ENCODE assay signal across 8 cellular contexts in the genomic region with DNA sequence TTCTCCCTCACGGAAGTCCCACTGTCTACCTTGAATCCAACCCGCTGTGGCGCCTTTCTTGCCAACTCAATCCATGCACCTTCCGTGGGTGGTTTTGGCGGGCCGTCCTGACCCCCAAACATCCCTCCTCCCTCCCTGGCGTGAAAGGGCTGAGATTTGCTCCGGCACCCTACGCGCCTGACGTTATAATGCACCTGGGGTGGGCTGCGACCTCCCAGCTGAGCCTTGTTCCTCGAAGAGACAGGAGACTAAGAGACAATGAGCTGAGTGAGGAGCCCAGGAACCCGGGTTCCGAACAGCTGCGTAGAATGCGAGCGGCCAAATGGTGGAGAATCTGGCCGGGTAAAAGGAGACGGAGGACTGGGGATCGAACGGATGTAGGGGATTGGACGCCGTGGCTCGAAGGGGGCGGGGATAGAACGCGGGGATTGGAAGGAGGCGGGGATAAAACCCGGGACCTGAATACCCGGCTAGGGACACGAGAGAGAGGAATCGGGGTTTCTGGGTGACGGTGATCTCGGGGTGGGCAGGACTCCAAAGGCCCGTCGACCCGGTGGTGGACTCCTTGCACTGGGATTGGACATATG. TPM values are rescaled to one million over a fixed set of nuclear protein-coding genes. Genes with fewer than 3 reads are reported as not detected.
A peak's percentile ranks its signal among the peaks of the same experiment; 100 is the strongest.
DNase-seq lines count a peak whose midpoint lies in the region; ATAC-seq, FAIRE-seq and TF ChIP-seq lines count a peak whose summit lies in the region.

CPT1C (plus strand) TSS at position 461 of the 587 bp plus-strand sequence. CDS start 1,137 bp downstream, outside the sequence.

- peaks cover 46% of the 10 kb centered on the region for H3K27me3 Mint-ChIP-seq in activated naive CD4-positive, alpha-beta T cell treated with anti-CD3 and anti-CD28 coated beads, Interleukin-2, amount 10 ng/mL, durations not matched to agents 7 days and 5 days
- H3K27me3 Mint-ChIP-seq in natural killer cell (ENCODE audit: low read depth in 2 of 2): peaks cover 17 to 27% of the 10 kb centered on the region in 2 donors

- peaks cover 35% of the 10 kb centered on the region for H3K4me1 Mint-ChIP-seq in activated naive CD4-positive, alpha-beta T cell treated with anti-CD3 and anti-CD28 coated beads, Interleukin-2, amount 10 ng/mL, durations not matched to agents 7 days and 5 days
- peaks cover 15 to 34% of the 10 kb centered on the region in 2 donors for H3K4me1 Mint-ChIP-seq in natural killer cell

- intact Hi-C loops in natural killer cell (cut with micrococcal nuclease): no loop called here

- no peak within 1 kb of the TSS for H3K27ac Mint-ChIP-seq in activated naive CD4-positive, alpha-beta T cell treated with anti-CD3 and anti-CD28 coated beads, Interleukin-2, amount 10 ng/mL, durations not matched to agents 7 days and 5 days
- H3K27ac Mint-ChIP-seq in natural killer cell: peak within 1 kb of the TSS; percentile 51 to 79

- no peak for FAIRE-seq in GM12891 (lab: Jason Lieb, UNC)

- H3K27ac ChIP-seq in foreskin keratinocyte: no peak within 1 kb of the TSS

- ATAC-seq in foreskin keratinocyte: peak; percentile 63
- peak; percentile 31 to 71 (median 63) for ATAC-seq in natural killer cell
- no peak for ATAC-seq in GM21529 (IDR thresholded peaks at IDR 0.05; ENCODE audit: unreplicated experiment)

- TF ChIP-seq CTCF in foreskin keratinocyte (conservative IDR thresholded peaks at IDR 0.05) (no peak), natural killer cell (IDR thresholded peaks at IDR 0.05) (no peak)

- no peaks in the 10 kb centered on the region for H3K27me3 ChIP-seq in foreskin keratinocyte

- no peaks in the 10 kb centered on the region for H3K4me1 ChIP-seq in foreskin keratinocyte

- TF ChIP-seq POLR2A in GM12891 (IDR thresholded peaks at IDR 0.05; ENCODE audit: low read depth, low read length): no peak; the same call in none of the 2 replicates

- peaks cover 20% of the 10 kb centered on the region for H3K36me3 Mint-ChIP-seq in activated naive CD4-positive, alpha-beta T cell treated with anti-CD3 and anti-CD28 coated beads, Interleukin-2, amount 10 ng/mL, durations not matched to agents 7 days and 5 days
- no peaks in the 10 kb centered on the region for H3K36me3 Mint-ChIP-seq in natural killer cell

- CTCF ChIA-PET in activated naive CD4-positive, alpha-beta T cell treated with anti-CD3 and anti-CD28 coated beads, Interleukin-2, amount 10 ng/mL, durations not matched to agents 7 days and 5 days (lab: Charles Lee): interaction anchor here (0.9 kb wide), 1 partner anchor 60 kb away, joined by 3 read pairs; no protein-coding TSS in a partner anchor

- H3K9me3 Mint-ChIP-seq in activated naive CD4-positive, alpha-beta T cell treated with anti-CD3 and anti-CD28 coated beads, Interleukin-2, amount 10 ng/mL, durations not matched to agents 7 days and 5 days: no peaks in the 10 kb centered on the region
- H3K9me3 Mint-ChIP-seq in natural killer cell: no peaks in the 10 kb centered on the region

- H3K4me3 Mint-ChIP-seq in activated naive CD4-positive, alpha-beta T cell treated with anti-CD3 and anti-CD28 coated beads, Interleukin-2, amount 10 ng/mL, durations not matched to agents 7 days and 5 days: peak within 1 kb of the TSS; percentile 75
- peak within 1 kb of the TSS; percentile 95 for H3K4me3 Mint-ChIP-seq in natural killer cell

- DNase-seq in GM12891 (ENCODE audit: insufficient read length, low spot score) (no peak), NCI-H526 treated with DMSO at 0.1 percent for 48 hours (lab: John Stamatoyannopoulos, UW) (peak; percentile 80), foreskin keratinocyte (peak in 1 of 2 donors; percentile 53), natural killer cell (no peak), superior temporal gyrus (ENCODE audit: extremely low spot score) (peak; percentile 90), SW 1271 (lab: John Stamatoyannopoulos, UW) (no peak)
- peak; percentile 77 for DNase-seq in activated naive CD4-positive, alpha-beta T cell treated with anti-CD3 and anti-CD28 coated beads, Interleukin-2, amount 10 ng/mL, durations not matched to agents 7 days and 5 days

TF ChIP-seq in GM12891, 5 proteins besides CTCF, POLR2A, EP300 and RAD21:
- TF ChIP-seq TAF1 (IDR thresholded peaks at IDR 0.05; ENCODE audit: low read depth, low read length): 0 out of 2 replicates have a peak, but pooled peaks have one; percentile 35
- TF ChIP-seq SPI1 (IDR thresholded peaks at IDR 0.05; ENCODE audit: low read depth, low read length): no peak
- no peak for TF ChIP-seq PAX5 (IDR thresholded peaks at IDR 0.05; ENCODE audit: insufficient read depth, low read length, severe bottlenecking)

RNA-seq across cellular contexts. Expression of gene CPT1C, which starts in this region (rescaled TPM):
- not detected for polyA plus RNA-seq in GM12891 (2012; ENCODE audit: low read depth, missing spikeins)
- total RNA-seq in foreskin keratinocyte (3.6 and 5.2 TPM in 2 replicates), natural killer cell (under 1 TPM; 0.34 to 0.78 (median 0.73) TPM)
- polyA plus RNA-seq in foreskin keratinocyte: 2.7 and 5.9 TPM in 2 replicates

Comparison
In these comparisons a context has a peak if more than half of its experiments do, and no peak if none do; other contexts are left out.
1. Peak in ATAC-seq in natural killer cell; RNA of the gene not detected or under 1 TPM.
2. DNase-seq: peak in NCI-H526 treated with DMSO at 0.1 percent for 48 hours (single experiment), activated naive CD4-positive, alpha-beta T cell treated with anti-CD3 and anti-CD28 coated beads, Interleukin-2, amount 10 ng/mL, durations not matched to agents 7 days and 5 days (single experiment) and superior temporal gyrus (single experiment); none in GM12891 (single experiment), natural killer cell (single experiment) and SW 1271 (0 of 2).